In the genomic region with DNA sequence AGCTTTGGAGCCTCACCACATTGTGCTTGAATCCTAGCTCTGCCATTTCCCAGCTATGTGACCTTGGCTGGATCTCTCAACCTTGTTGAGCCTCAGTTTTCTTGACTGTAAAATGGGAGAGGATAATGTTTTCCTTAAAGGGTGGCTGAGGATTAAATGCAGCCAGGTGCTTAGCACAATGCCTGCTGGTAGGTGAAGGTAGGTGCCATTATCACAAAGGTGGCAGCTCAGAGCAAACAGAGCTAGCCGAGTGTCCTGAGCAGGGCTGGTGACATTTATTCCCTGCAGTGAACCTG, we compare ENCODE assay signal across 21 cellular contexts.
"Had no signal": no experiment of that assay in that cellular context is flagged by ENCODE, and none has a peak within 500 bp of the region (broad histone marks: within the 10 kb centered on the region; RNA-seq: fewer than 3 reads in every experiment).

No MANE protein-coding gene starts in this region.

- ATAC-seq: activated T-helper 17 cell treated with anti-CD3 and anti-CD28 coated beads, Interleukin-2, amount 50 U/mL, for 72 hours; left cardiac atrium; stimulated activated naive CD8-positive, alpha-beta T cell treated with anti-CD3 and anti-CD28 coated beads, Interleukin-15, Interleukin-2, amounts not matched to agents 100 U/mL and 50 U/mL, for 24 hours had no signal

- DNase-seq: activated CD4-positive, alpha-beta T cell treated with anti-CD3 and anti-CD28 coated beads, Interleukin-2, amount 50 U/mL, for 4 hours; activated CD8-positive, alpha-beta memory T cell treated with anti-CD3 and anti-CD28 coated beads for 24 hours; activated CD8-positive, alpha-beta memory T cell treated with anti-CD3 and anti-CD28 coated beads, Interleukin-2, amount 50 U/mL, for 4 hours; activated T-cell treated with anti-CD3 and anti-CD28 coated beads, Interleukin-2, amount 50 U/mL, for 24 hours; adrenal gland; colonic mucosa; heart right ventricle; islet precursor cell; left cardiac atrium; midbrain; nephron progenitor cell; spleen; stimulated activated CD4-positive, alpha-beta T cell treated with anti-CD3 and anti-CD28 coated beads, Interleukin-4, amount 100 ng/mL, for 1 hour; stimulated activated naive CD8-positive, alpha-beta T cell treated with anti-CD3 and anti-CD28 coated beads, Interleukin-15, Interleukin-2, amounts not matched to agents 100 U/mL and 50 U/mL, for 24 hours; substantia nigra; T-helper 1 cell; thyroid gland had no signal

- H3K36me3 ChIP-seq: adrenal gland, ascending aorta, colonic mucosa, heart right ventricle, spleen, thyroid gland had no signal

- H3K9me3 ChIP-seq: adrenal gland, ascending aorta, colonic mucosa, thyroid gland had no signal

- H3K4me1 Mint-ChIP-seq: activated T-helper 17 cell treated with anti-CD3 and anti-CD28 coated beads, Interleukin-2, amount 50 U/mL, for 72 hours had no signal

- H3K4me1 ChIP-seq: adrenal gland, ascending aorta, colonic mucosa, spleen had no signal

- H3K27ac ChIP-seq: ascending aorta, colonic mucosa, spleen, thyroid gland had no signal

- H3K36me3 Mint-ChIP-seq: activated naive CD8-positive, alpha-beta T cell had no signal

- H3K27ac Mint-ChIP-seq: activated naive CD8-positive, alpha-beta T cell; activated T-cell treated with anti-CD3 and anti-CD28 coated beads, Interleukin-2, amount 50 U/mL, for 24 hours; activated T-helper 17 cell treated with anti-CD3 and anti-CD28 coated beads, Interleukin-2, amount 50 U/mL, for 72 hours had no signal

- H3K27me3 Mint-ChIP-seq: activated naive CD8-positive, alpha-beta T cell had no signal

- H3K27me3 ChIP-seq: adrenal gland, ascending aorta, colonic mucosa, heart right ventricle, spleen, thyroid gland had no signal

- H3K9me3 Mint-ChIP-seq: activated T-cell treated with anti-CD3 and anti-CD28 coated beads, Interleukin-2, amount 50 U/mL, for 24 hours; activated T-helper 17 cell treated with anti-CD3 and anti-CD28 coated beads, Interleukin-2, amount 50 U/mL, for 72 hours; nephron progenitor cell had no signal

- FAIRE-seq: bronchial epithelial cell had no signal

- H3K4me3 ChIP-seq: adrenal gland, ascending aorta, colonic mucosa, heart right ventricle, spleen, thyroid gland had no signal

- H3K4me3 Mint-ChIP-seq: activated naive CD8-positive, alpha-beta T cell; activated T-cell treated with anti-CD3 and anti-CD28 coated beads, Interleukin-2, amount 50 U/mL, for 24 hours; activated T-helper 17 cell treated with anti-CD3 and anti-CD28 coated beads, Interleukin-2, amount 50 U/mL, for 72 hours; nephron progenitor cell had no signal
